In genomic region chr9:20557890-20558608, GRCh38 we compare ENCODE assay signal across 13 cellular contexts.
DNase-seq lines count a peak whose midpoint lies in the region; ATAC-seq and TF ChIP-seq lines count a peak whose summit lies in the region.
"Had no signal": no experiment of that assay in that cellular context is flagged by ENCODE, and none has a peak within 500 bp of the region (broad histone marks: within the 10 kb centered on the region; RNA-seq: fewer than 3 reads in every experiment).

No MANE protein-coding gene starts in this region.

- peaks cover 84% of the 10 kb centered on the region for H3K4me1 Mint-ChIP-seq in activated naive CD8-positive, alpha-beta T cell treated with anti-CD3 and anti-CD28 coated beads for 36 hours

- H3K27me3 ChIP-seq in HUES48 (ENCODE audit: control insufficient read depth, insufficient read depth, low read length) = no peaks in the 10 kb centered on the region
- no peaks in the 10 kb centered on the region for H3K27me3 ChIP-seq in osteoblast (ENCODE audit: insufficient read depth, low read length)
- H3K27me3 ChIP-seq: right lobe of liver had no signal

- no peak for TF ChIP-seq CTCF in osteoblast (IDR thresholded peaks at IDR 0.05; ENCODE audit: extremely low read depth, low read depth, low read length)

- H3K36me3 Mint-ChIP-seq in activated naive CD8-positive, alpha-beta T cell treated with anti-CD3 and anti-CD28 coated beads for 36 hours = peaks cover 8% of the 10 kb centered on the region

- DNase-seq in DMS 273 (lab: John Stamatoyannopoulos, UW; ENCODE audit: unreplicated experiment) = peak; percentile 19
- DNase-seq in DMS 273 treated with DMSO at 0.1 percent for 48 hours (lab: John Stamatoyannopoulos, UW) = no peak
- DNase-seq in activated naive CD8-positive, alpha-beta T cell treated with anti-CD3 and anti-CD28 coated beads for 36 hours = no peak
- no peak for DNase-seq in osteoblast (ENCODE audit: insufficient read length, low spot score, missing footprints)
- no peak for DNase-seq in nucleus accumbens (lab: John Stamatoyannopoulos, UW)
- DNase-seq: Calu3, NCI-H1417 treated with DMSO at 0.1 percent for 48 hours, right lobe of liver had no signal

- H3K36me3 ChIP-seq in HUES48 (ENCODE audit: control insufficient read depth, insufficient read depth, low read length) (no peaks in the 10 kb centered on the region), osteoblast (ENCODE audit: insufficient read depth, low read length) (no peaks in the 10 kb centered on the region)
- H3K36me3 ChIP-seq: right lobe of liver, thoracic aorta had no signal

- no peak overlapping the region for H3K4me3 Mint-ChIP-seq in activated naive CD8-positive, alpha-beta T cell treated with anti-CD3 and anti-CD28 coated beads for 36 hours

- H2AFZ ChIP-seq in osteoblast (ENCODE audit: low read length) = no peak overlapping the region

- H3K27ac Mint-ChIP-seq in activated naive CD8-positive, alpha-beta T cell treated with anti-CD3 and anti-CD28 coated beads for 36 hours = peak overlapping the region; percentile 81

- peaks cover 4% of the 10 kb centered on the region for H3K79me2 ChIP-seq in osteoblast (ENCODE audit: insufficient read depth, low read length)

- no peaks in the 10 kb centered on the region for H4K20me1 ChIP-seq in osteoblast (ENCODE audit: insufficient read depth, low read length)

- H3K4me3 ChIP-seq in HUES48 (ENCODE audit: low read depth, low read length) (no peak overlapping the region), osteoblast (ENCODE audit: insufficient read depth, low read length) (no peak overlapping the region)
- H3K4me3 ChIP-seq: right lobe of liver, thoracic aorta had no signal

- no peak overlapping the region for H3K9ac ChIP-seq in HUES48 (ENCODE audit: low read depth, low read length)

- ATAC-seq in HG03039 (IDR thresholded peaks at IDR 0.05; ENCODE audit: unreplicated experiment) (no peak), GM21423 (IDR thresholded peaks at IDR 0.05; ENCODE audit: unreplicated experiment) (no peak)
- ATAC-seq: right lobe of liver had no signal

- H3K9me3 ChIP-seq in HUES48 (ENCODE audit: control insufficient read depth, insufficient read depth, low read length) (no peaks in the 10 kb centered on the region), osteoblast (ENCODE audit: low read depth, low read length) (no peaks in the 10 kb centered on the region)
- H3K9me3 ChIP-seq: right lobe of liver, thoracic aorta had no signal

- H3K4me2 ChIP-seq in osteoblast (ENCODE audit: insufficient read depth, low read length) = peak overlapping the region; percentile 64

- no peaks in the 10 kb centered on the region for H3K27me3 Mint-ChIP-seq in activated naive CD8-positive, alpha-beta T cell treated with anti-CD3 and anti-CD28 coated beads for 36 hours

- H3K4me1 ChIP-seq in HUES48 (ENCODE audit: control insufficient read depth, insufficient read depth, low read length) = peaks cover 32% of the 10 kb centered on the region
- peaks cover 22% of the 10 kb centered on the region for H3K4me1 ChIP-seq in osteoblast (ENCODE audit: insufficient read depth, low read length)
- H3K4me1 ChIP-seq: right lobe of liver had no signal

- H3K9me3 Mint-ChIP-seq in activated naive CD8-positive, alpha-beta T cell treated with anti-CD3 and anti-CD28 coated beads for 36 hours = no peaks in the 10 kb centered on the region

- H3K27ac ChIP-seq in HUES48 (ENCODE audit: low read depth, low read length) (peak overlapping the region; percentile 73), osteoblast (ENCODE audit: low read depth, low read length) (peak overlapping the region; percentile 58)
- H3K27ac ChIP-seq: 22Rv1, right lobe of liver, thoracic aorta had no signal
